27 cellular contexts compared by ENCODE assay signal in genomic region chr2:140273958-140274357, GRCh38.
"Had no signal": no experiment of that assay in that cellular context is flagged by ENCODE, and none has a peak within 500 bp of the region (broad histone marks: within the 10 kb centered on the region; RNA-seq: fewer than 3 reads in every experiment).

No MANE protein-coding gene starts in this region.

- ATAC-seq: effector memory CD8-positive, alpha-beta T cell; gastrocnemius medialis; gastroesophageal sphincter; heart left ventricle; heart right ventricle had no signal

- H3K9me3 ChIP-seq: colonic mucosa, esophagus muscularis mucosa, esophagus squamous epithelium, gastrocnemius medialis, gastroesophageal sphincter had no signal

- H3K27ac ChIP-seq: colonic mucosa, coronary artery, dorsolateral prefrontal cortex, epithelial cell of prostate, esophagus muscularis mucosa, esophagus squamous epithelium, foreskin keratinocyte, gastrocnemius medialis, gastroesophageal sphincter, heart left ventricle, heart right ventricle had no signal

- H3K36me3 ChIP-seq: colonic mucosa, esophagus muscularis mucosa, esophagus squamous epithelium, gastrocnemius medialis, gastroesophageal sphincter, heart left ventricle, heart right ventricle had no signal

- H3K27me3 ChIP-seq: colonic mucosa, dorsolateral prefrontal cortex, esophagus muscularis mucosa, esophagus squamous epithelium, foreskin keratinocyte, gastrocnemius medialis, gastroesophageal sphincter, heart left ventricle, heart right ventricle had no signal

- FAIRE-seq: colon, endometrium, endothelial cell of umbilical vein, frontal cortex had no signal

- H3K4me3 ChIP-seq: colonic mucosa, coronary artery, dorsolateral prefrontal cortex, esophagus muscularis mucosa, esophagus squamous epithelium, gastrocnemius medialis, gastroesophageal sphincter, heart left ventricle, heart right ventricle had no signal

- DNase-seq: colonic mucosa; cortex of kidney; dermis blood vessel endothelial cell; dorsolateral prefrontal cortex; effector CD4-positive, alpha-beta T cell; effector CD8-positive, alpha-beta T cell; effector memory CD4-positive, alpha-beta T cell; effector memory CD8-positive, alpha-beta T cell; endodermal cell; erythroblast; esophagus squamous epithelium; foreskin fibroblast; foreskin keratinocyte; foreskin melanocyte; gastrocnemius medialis; glutamatergic neuron; head of caudate nucleus; heart left ventricle; heart right ventricle had no signal

- H3K4me1 ChIP-seq: colonic mucosa, esophagus muscularis mucosa, esophagus squamous epithelium, gastrocnemius medialis, gastroesophageal sphincter, heart left ventricle, heart right ventricle had no signal
